24 cellular contexts compared by ENCODE assay signal in the genomic region with DNA sequence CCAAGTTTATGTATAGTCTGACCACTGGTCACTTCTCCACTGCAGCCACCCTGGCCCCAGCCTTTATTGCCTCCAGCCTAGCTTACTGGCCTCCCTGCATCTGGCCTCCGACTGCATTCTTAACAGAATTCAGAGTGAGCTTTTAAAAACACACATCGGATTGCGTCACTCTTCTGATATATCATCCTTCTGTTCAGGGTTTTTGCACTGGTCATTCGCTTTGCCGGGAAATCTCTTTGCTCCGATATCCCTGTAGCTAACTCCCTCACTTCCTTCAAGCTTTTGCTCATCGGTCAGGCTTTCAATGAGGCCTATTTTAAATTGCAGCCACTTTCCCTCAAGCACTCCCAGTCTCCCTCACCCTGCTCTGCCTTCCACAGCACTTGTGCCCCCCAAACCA.
A peak's percentile ranks its signal among the peaks of the same experiment; 100 is the strongest.
DNase-seq lines count a peak whose midpoint lies in the region; ATAC-seq and TF ChIP-seq lines count a peak whose summit lies in the region.
"Had no signal": no experiment of that assay in that cellular context is flagged by ENCODE, and none has a peak within 500 bp of the region (broad histone marks: within the 10 kb centered on the region; RNA-seq: fewer than 3 reads in every experiment).

No MANE protein-coding gene starts in this region.

- H3K27me3 ChIP-seq in GM23338 (ENCODE audit: insufficient read depth) (no peaks in the 10 kb centered on the region), left lung (no peaks in the 10 kb centered on the region), upper lobe of right lung (no peaks in the 10 kb centered on the region)
- H3K27me3 ChIP-seq: BLaER1 treated with 17β-estradiol and CSF1 and Interleukin-3, amounts not matched to agents 10 nM and 100 nM had no signal

- peak overlapping the region; percentile 88 for H2AFZ ChIP-seq in GM23338

- H3K4me2 ChIP-seq in GM23338, result no peak overlapping the region
- H3K4me2 ChIP-seq: BLaER1 treated with 17β-estradiol and CSF1 and Interleukin-3, amounts not matched to agents 10 nM and 100 nM had no signal

- no peak overlapping the region for H3K4me3 ChIP-seq in GM23338
- H3K4me3 ChIP-seq in choroid plexus epithelial cell (ENCODE audit: low read depth, low read length), result no peak overlapping the region
- no peak overlapping the region for H3K4me3 ChIP-seq in left lung
- H3K4me3 ChIP-seq in upper lobe of right lung, result no peak overlapping the region
- H3K4me3 ChIP-seq: BLaER1 treated with 17β-estradiol and CSF1 and Interleukin-3, amounts not matched to agents 10 nM and 100 nM; HAP-1 had no signal

- no peak overlapping the region for H3K27ac Mint-ChIP-seq in GM23338
- peak overlapping the region; percentile 6 for H3K27ac Mint-ChIP-seq in nephron progenitor cell
- no peak overlapping the region for H3K27ac Mint-ChIP-seq in activated naive CD8-positive, alpha-beta T cell treated with anti-CD3 and anti-CD28 coated beads for 36 hours
- H3K27ac Mint-ChIP-seq: HFFc6 had no signal

- peaks cover 1% of the 10 kb centered on the region for H3K27me3 Mint-ChIP-seq in GM23338 (ENCODE audit: insufficient read depth, low read depth, poor library complexity)
- H3K27me3 Mint-ChIP-seq in nephron progenitor cell (ENCODE audit: low read depth, poor library complexity), result peaks cover 3% of the 10 kb centered on the region
- peaks cover 3% of the 10 kb centered on the region for H3K27me3 Mint-ChIP-seq in activated naive CD8-positive, alpha-beta T cell treated with anti-CD3 and anti-CD28 coated beads for 36 hours

- ATAC-seq in GM23338 (no peak), left lung (no peak), upper lobe of right lung (no peak)
- ATAC-seq: Panc1 had no signal

- no peaks in the 10 kb centered on the region for H3K79me2 ChIP-seq in GM23338 (replicated peaks; ENCODE audit: insufficient read depth)

- H3K36me3 Mint-ChIP-seq in GM23338 (ENCODE audit: low read depth), result peaks cover 11% of the 10 kb centered on the region
- no peaks in the 10 kb centered on the region for H3K36me3 Mint-ChIP-seq in nephron progenitor cell (ENCODE audit: low read depth)
- no peaks in the 10 kb centered on the region for H3K36me3 Mint-ChIP-seq in activated naive CD8-positive, alpha-beta T cell treated with anti-CD3 and anti-CD28 coated beads for 36 hours

- H3K4me1 ChIP-seq in GM23338 (ENCODE audit: insufficient read depth) (peaks cover 12% of the 10 kb centered on the region; the same call in 1 of the 2 replicates), left lung (peaks cover 0 to 14% of the 10 kb centered on the region in 2 donors), upper lobe of right lung (peaks cover 10% of the 10 kb centered on the region)
- H3K4me1 ChIP-seq: HAP-1 had no signal

- H3K4me3 Mint-ChIP-seq in GM23338 (no peak overlapping the region), nephron progenitor cell (no peak overlapping the region)
- H3K4me3 Mint-ChIP-seq in activated naive CD8-positive, alpha-beta T cell treated with anti-CD3 and anti-CD28 coated beads for 36 hours, result no peak overlapping the region
- H3K4me3 Mint-ChIP-seq: HFFc6 had no signal

- H3K9me2 ChIP-seq in GM23338 (ENCODE audit: insufficient read depth), result no peaks in the 10 kb centered on the region

- DNase-seq in GM23338 (ENCODE audit: low spot score) (no peak), RWPE1 (ENCODE audit: low spot score) (no peak), choroid plexus epithelial cell (ENCODE audit: low read depth) (peak; percentile 36), nephron progenitor cell (no peak), left lung (no peak), head of caudate nucleus (no peak), upper lobe of right lung (no peak)
- no peak for DNase-seq in activated naive CD8-positive, alpha-beta T cell treated with anti-CD3 and anti-CD28 coated beads for 36 hours
- DNase-seq: AML-193; CD4-positive, alpha-beta memory T cell; COR-L47; DMS53; HFFc6; Kasumi-1; NCI-H1048; NCI-H1417; NCI-H1694; NCI-H2029 treated with DMSO at 0.1 percent for 48 hours; NCI-H446 treated with DMSO at 0.1 percent for 48 hours; NCI-H526; SHP77 treated with DMSO at 0.1 percent for 48 hours had no signal

- no peaks in the 10 kb centered on the region for H4K20me1 ChIP-seq in GM23338 (replicated peaks; ENCODE audit: insufficient read depth)
- H4K20me1 ChIP-seq: BLaER1 treated with 17β-estradiol and CSF1 and Interleukin-3, amounts not matched to agents 10 nM and 100 nM had no signal

- intact Hi-C loops in left lung (cut with DNase I) (no loop called here), head of caudate nucleus (cut with DNase I) (no loop called here), upper lobe of right lung (cut with DNase I) (no loop called here)

- CTCF ChIA-PET in RWPE1 (lab: Yijun Ruan, JAX), result interaction anchor here (0.7 kb wide), 1 partner anchor 223 kb away, joined by 3 read pairs; no protein-coding TSS in a partner anchor

- POLR2A ChIA-PET in RWPE1 (lab: Yijun Ruan, JAX; ENCODE audit: low non-redundant PET), result no interaction called here

- H3K36me3 ChIP-seq in GM23338 (ENCODE audit: insufficient read depth) (peaks cover 6% of the 10 kb centered on the region), left lung (no peaks in the 10 kb centered on the region), upper lobe of right lung (no peaks in the 10 kb centered on the region)
- H3K36me3 ChIP-seq: HAP-1 had no signal

- H3K9me3 ChIP-seq in left lung (peaks cover 0 to 8% of the 10 kb centered on the region in 2 donors), upper lobe of right lung (peaks cover 6% of the 10 kb centered on the region)

- TF ChIP-seq CTCF in GM23338 (conservative IDR thresholded peaks at IDR 0.05; ENCODE audit: low read depth in 2 of 2) (no peak), RWPE1 (conservative IDR thresholded peaks at IDR 0.05; ENCODE audit: low read depth) (no peak), choroid plexus epithelial cell (conservative IDR thresholded peaks at IDR 0.05; ENCODE audit: low read depth, low read length) (no peak), nephron progenitor cell (IDR thresholded peaks at IDR 0.05) (no peak), left lung (IDR thresholded peaks at IDR 0.05) (no peak), upper lobe of right lung (IDR thresholded peaks at IDR 0.05) (no peak)

- H3K4me1 Mint-ChIP-seq in GM23338 (peaks cover 10% of the 10 kb centered on the region), nephron progenitor cell (peaks cover 5% of the 10 kb centered on the region)
- H3K4me1 Mint-ChIP-seq in activated naive CD8-positive, alpha-beta T cell treated with anti-CD3 and anti-CD28 coated beads for 36 hours, result no peaks in the 10 kb centered on the region

- peaks cover 14% of the 10 kb centered on the region for H3K9me3 Mint-ChIP-seq in GM23338
- peaks cover 13% of the 10 kb centered on the region for H3K9me3 Mint-ChIP-seq in nephron progenitor cell
- peaks cover 3% of the 10 kb centered on the region for H3K9me3 Mint-ChIP-seq in activated naive CD8-positive, alpha-beta T cell treated with anti-CD3 and anti-CD28 coated beads for 36 hours

- H3F3A ChIP-seq in GM23338 (replicated peaks; ENCODE audit: low read depth), result no peaks in the 10 kb centered on the region

- H3K27ac ChIP-seq in GM23338 (ENCODE audit: low read depth) (no peak overlapping the region), RWPE1 (peak overlapping the region; percentile 25; the same call in 1 of the 2 replicates), left lung (no peak overlapping the region), upper lobe of right lung (no peak overlapping the region)
- H3K27ac ChIP-seq: BLaER1 treated with 17β-estradiol and CSF1 and Interleukin-3, amounts not matched to agents 10 nM and 100 nM had no signal

TF ChIP-seq in GM23338, 12 proteins besides CTCF, POLR2A, EP300 and RAD21 (continues in another document):
- TF ChIP-seq STAT1 (IDR thresholded peaks at IDR 0.05; ENCODE audit: unreplicated experiment), result no peak
- TF ChIP-seq ETS1 (IDR thresholded peaks at IDR 0.05), result no peak
- TF ChIP-seq CREB1 (CRISPR knock-in tag; IDR thresholded peaks at IDR 0.05; ENCODE audit: low read depth), result no peak
- no peak for TF ChIP-seq POLR2AphosphoS5 (IDR thresholded peaks at IDR 0.05; ENCODE audit: low read depth)
- TF ChIP-seq REST (IDR thresholded peaks at IDR 0.05; ENCODE audit: unreplicated experiment), result no peak
- no peak for TF ChIP-seq NANOG (IDR thresholded peaks at IDR 0.05; ENCODE audit: borderline replicate concordance)
